In genomic region chr7:91492317-91492716, GRCh38 we compare ENCODE assay signal across 34 cellular contexts.
DNase-seq lines count a peak whose midpoint lies in the region; ATAC-seq, FAIRE-seq and TF ChIP-seq lines count a peak whose summit lies in the region.
"Had no signal": no experiment of that assay in that cellular context is flagged by ENCODE, and none has a peak within 500 bp of the region (broad histone marks: within the 10 kb centered on the region; RNA-seq: fewer than 3 reads in every experiment).

No MANE protein-coding gene starts in this region.

- H3K4me1 ChIP-seq in right lobe of liver (peaks cover 0 to 14% (median 6%) of the 10 kb centered on the region in 4 donors), HepG2 (ENCODE audit: insufficient read depth, low read length) (no peaks in the 10 kb centered on the region), K562 (replicated peaks in 1 of 2; ENCODE audit: control insufficient read depth in 2 of 2, insufficient read depth in 2 of 2, low read length in 2 of 2) (no peaks in the 10 kb centered on the region)
- H3K4me1 ChIP-seq: A549, BE2C, BLaER1, Caco-2 had no signal

- H3K27me3 ChIP-seq in right lobe of liver (no peaks in the 10 kb centered on the region), HepG2 (ENCODE audit: control insufficient read depth in 1 of 2, insufficient read depth in 2 of 2, low read length in 2 of 2) (no peaks in the 10 kb centered on the region), K562 (ENCODE audit: control insufficient read depth in 2 of 2, insufficient read depth in 2 of 2, low read length in 2 of 2) (no peaks in the 10 kb centered on the region)
- H3K27me3 ChIP-seq: BE2C; BLaER1; BLaER1 treated with 17β-estradiol and CSF1 and Interleukin-3, amounts not matched to agents 10 nM and 100 nM had no signal

- H2AFZ ChIP-seq in HepG2 (ENCODE audit: low read length) (no peak overlapping the region), K562 (ENCODE audit: low read depth, low read length) (no peak overlapping the region)

- no peaks in the 10 kb centered on the region for H3K9me3 ChIP-seq in right lobe of liver
- no peaks in the 10 kb centered on the region for H3K9me3 ChIP-seq in HepG2 (ENCODE audit: low read length)
- H3K9me3 ChIP-seq in K562 (replicated peaks; ENCODE audit: control insufficient read depth, insufficient read depth, low read depth, low read length): no peaks in the 10 kb centered on the region
- H3K9me3 ChIP-seq: A549, BE2C, BLaER1, Caco-2 had no signal

- no peaks in the 10 kb centered on the region for H3K79me2 ChIP-seq in HepG2 (ENCODE audit: insufficient read depth, low read length)
- no peaks in the 10 kb centered on the region for H3K79me2 ChIP-seq in K562 (ENCODE audit: control insufficient read depth, insufficient read depth, low read length)

- in situ Hi-C loops in HepG2 (cut with HindIII; ENCODE audit: extremely low pct_ligation_motif_present, low pct_unique_long_range_greater_than_20kb) (no loop called here), K562 (cut with MboI) (no loop called here)

- CTCF ChIA-PET in HepG2 (lab: Yijun Ruan, JAX; ENCODE audit: low intra/inter-chr PET ratio, low total read pairs) (no interaction called here), K562 (lab: Yijun Ruan, JAX; ENCODE audit: low intra/inter-chr PET ratio) (no interaction called here)

- H3K27ac ChIP-seq in right lobe of liver (no peak overlapping the region), HepG2 (ENCODE audit: extremely low read length, insufficient read depth, low read length) (no peak overlapping the region), K562 (ENCODE audit: extremely low read depth, low read depth, low read length) (no peak overlapping the region)
- H3K27ac ChIP-seq: 22Rv1; A549; BLaER1; BLaER1 treated with 17β-estradiol and CSF1 and Interleukin-3, amounts not matched to agents 10 nM and 100 nM; C4-2B had no signal

- H3K9me1 ChIP-seq in K562 (ENCODE audit: control insufficient read depth, insufficient read depth, low read length): no peaks in the 10 kb centered on the region

- FAIRE-seq in HepG2 (lab: Jason Lieb, UNC): no peak
- FAIRE-seq in K562 (lab: Jason Lieb, UNC): no peak
- FAIRE-seq: A549, D721Med had no signal

- H4K20me1 ChIP-seq in HepG2 (ENCODE audit: insufficient read depth, low read length) (no peaks in the 10 kb centered on the region), K562 (replicated peaks; ENCODE audit: control insufficient read depth, insufficient read depth, low read length) (no peaks in the 10 kb centered on the region)
- H4K20me1 ChIP-seq: BLaER1; BLaER1 treated with 17β-estradiol and CSF1 and Interleukin-3, amounts not matched to agents 10 nM and 100 nM had no signal

- no peak for TF ChIP-seq CTCF in right lobe of liver (IDR thresholded peaks at IDR 0.05)
- TF ChIP-seq CTCF in HepG2 (CRISPR knock-in tag; IDR thresholded peaks at IDR 0.05): no peak
- no peak for TF ChIP-seq CTCF in K562 (IDR thresholded peaks at IDR 0.05 in 2 of 3, conservative IDR thresholded peaks at IDR 0.05 in 1 of 3; ENCODE audit: insufficient read depth in 2 of 3, low read depth in 1 of 3, low read length in 3 of 3)
- TF ChIP-seq CTCF in foreskin fibroblast (IDR thresholded peaks at IDR 0.05; ENCODE audit: low read depth, low read length): no peak

- no peak overlapping the region for H3K4me2 ChIP-seq in HepG2 (ENCODE audit: low read depth, low read length)
- H3K4me2 ChIP-seq in K562 (ENCODE audit: insufficient read depth, low read length): no peak overlapping the region
- H3K4me2 ChIP-seq: A549; BLaER1; BLaER1 treated with 17β-estradiol and CSF1 and Interleukin-3, amounts not matched to agents 10 nM and 100 nM had no signal

- no peak for TF ChIP-seq EP300 in HepG2 (IDR thresholded peaks at IDR 0.05; ENCODE audit: low read depth in 2 of 2, low read length in 2 of 2)
- no peak for TF ChIP-seq EP300 in HepG2 (CRISPR knock-in tag; IDR thresholded peaks at IDR 0.05; ENCODE audit: borderline replicate concordance)
- TF ChIP-seq EP300 in K562 (IDR thresholded peaks at IDR 0.05; ENCODE audit: low read length): no peak

- BruUV-seq in HepG2 (replicated peaks; lab: Mats Ljungman, UMichigan) (no TSS peak), K562 (replicated peaks; lab: Mats Ljungman, UMichigan) (no TSS peak)

- DNase-seq in NCI-H82 (lab: John Stamatoyannopoulos, UW): peak; percentile 30
- no peak for DNase-seq in NCI-H82 treated with DMSO at 0.1 percent for 48 hours (lab: John Stamatoyannopoulos, UW; ENCODE audit: unreplicated experiment)
- no peak for DNase-seq in right lobe of liver
- no peak for DNase-seq in HepG2 (ENCODE audit: low spot score)
- no peak for DNase-seq in K562 (ENCODE audit: extremely low read depth in 1 of 4, low spot score in 3 of 4)
- no peak for DNase-seq in left lobe of liver (ENCODE audit: low spot score)
- DNase-seq in OCI-M1 (lab: John Stamatoyannopoulos, UW): no peak
- no peak for DNase-seq in foreskin fibroblast
- DNase-seq: 8988T; ACHN; AML-193; BE2C; C1 segment of cervical spinal cord; Caco-2; Calu3; CD4-positive, alpha-beta memory T cell; CD4-positive, alpha-beta T cell; CD4-positive, CD25-positive, alpha-beta regulatory T cell; CD8-positive, alpha-beta memory T cell; CD8-positive, alpha-beta T cell; COR-L47; DMS 273 treated with DMSO at 0.1 percent for 48 hours; DMS153; DMS53; DMS79; DMS79 treated with DMSO at 0.1 percent for 48 hours; DND-41; EL had no signal

- no peaks in the 10 kb centered on the region for H3K36me3 ChIP-seq in right lobe of liver
- H3K36me3 ChIP-seq in HepG2 (replicated peaks in 1 of 2; ENCODE audit: control insufficient read depth in 1 of 2, insufficient read depth in 2 of 2, low read length in 2 of 2): no peaks in the 10 kb centered on the region
- H3K36me3 ChIP-seq in K562 (ENCODE audit: control insufficient read depth, insufficient read depth, low read length): no peaks in the 10 kb centered on the region
- H3K36me3 ChIP-seq: BE2C; BLaER1; BLaER1 treated with 17β-estradiol and CSF1 and Interleukin-3, amounts not matched to agents 10 nM and 100 nM had no signal

- ATAC-seq in right lobe of liver (peak; percentile 46 to 73 (median 56)), HepG2 (no peak), K562 (no peak), left lobe of liver (peak; percentile 59)
- ATAC-seq: A549; CD8-positive, alpha-beta T cell had no signal

- H3K4me3 ChIP-seq in right lobe of liver (no peak overlapping the region), HepG2 (replicated peaks in 1 of 3; ENCODE audit: insufficient read depth in 1 of 3, low read depth in 2 of 3, low read length in 3 of 3) (no peak overlapping the region), K562 (no peak overlapping the region), foreskin fibroblast (ENCODE audit: low read depth in 1 of 2, low read length in 2 of 2) (no peak overlapping the region)
- H3K4me3 ChIP-seq: A549; BLaER1; BLaER1 treated with 17β-estradiol and CSF1 and Interleukin-3, amounts not matched to agents 10 nM and 100 nM had no signal

- POLR2A ChIA-PET in HepG2 (lab: Yijun Ruan, JAX) (no interaction called here), K562 (lab: Yijun Ruan, JAX) (no interaction called here)

- WGBS in right lobe of liver (ENCODE audit: insufficient coverage, low coverage, low lambda C conversion rate, missing lambda C conversion rate): 87% methylated on average over 2 of the region's 2 CpGs
- 24% methylated on average over 2 of the region's 2 CpGs for WGBS in HepG2 (ENCODE audit: low lambda C conversion rate)
- WGBS in K562 (ENCODE audit: insufficient coverage, low coverage, missing lambda C conversion rate): 9% methylated on average over 2 of the region's 2 CpGs

- intact Hi-C loops in right lobe of liver (cut with DNase I) (no loop called here), HepG2 (cut with micrococcal nuclease; ENCODE audit: unreplicated experiment) (no loop called here), K562 (cut with micrococcal nuclease) (no loop called here)

- H3K9ac ChIP-seq in HepG2 (ENCODE audit: insufficient read depth, low read depth, low read length) (no peak overlapping the region), K562 (ENCODE audit: insufficient read depth in 1 of 2, low read depth in 2 of 2, low read length in 2 of 2) (no peak overlapping the region)
- H3K9ac ChIP-seq: BLaER1; BLaER1 treated with 17β-estradiol and CSF1 and Interleukin-3, amounts not matched to agents 10 nM and 100 nM had no signal

- no peak for TF ChIP-seq POLR2A in right lobe of liver (IDR thresholded peaks at IDR 0.05)
- no peak for TF ChIP-seq POLR2A in HepG2 (IDR thresholded peaks at IDR 0.05; ENCODE audit: insufficient read depth in 1 of 2, low read depth in 2 of 2, low read length in 2 of 2)
- no peak for TF ChIP-seq POLR2A in K562 (conservative IDR thresholded peaks at IDR 0.05)

- TF ChIP-seq RAD21 in HepG2 (CRISPR knock-in tag; IDR thresholded peaks at IDR 0.05) (no peak), K562 (CRISPR knock-in tag; conservative IDR thresholded peaks at IDR 0.05 in 1 of 2, IDR thresholded peaks at IDR 0.05 in 1 of 2) (no peak)

TF ChIP-seq in HepG2, 621 proteins besides CTCF, POLR2A, EP300 and RAD21 (continues in another document):
- TF ChIP-seq DNMT3B (CRISPR knock-in tag; conservative IDR thresholded peaks at IDR 0.05): no peak
- TF ChIP-seq, protein P1, sequence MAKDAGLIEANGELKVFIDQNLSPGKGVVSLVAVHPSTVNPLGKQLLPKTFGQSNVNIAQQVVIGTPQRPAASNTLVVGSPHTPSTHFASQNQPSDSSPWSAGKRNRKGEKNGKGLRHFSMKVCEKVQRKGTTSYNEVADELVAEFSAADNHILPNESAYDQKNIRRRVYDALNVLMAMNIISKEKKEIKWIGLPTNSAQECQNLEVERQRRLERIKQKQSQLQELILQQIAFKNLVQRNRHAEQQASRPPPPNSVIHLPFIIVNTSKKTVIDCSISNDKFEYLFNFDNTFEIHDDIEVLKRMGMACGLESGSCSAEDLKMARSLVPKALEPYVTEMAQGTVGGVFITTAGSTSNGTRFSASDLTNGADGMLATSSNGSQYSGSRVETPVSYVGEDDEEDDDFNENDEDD (CRISPR knock-in tag; IDR thresholded peaks at IDR 0.05; ENCODE audit: borderline replicate concordance): no peak
- no peak for TF ChIP-seq ZNF879 (CRISPR knock-in tag; IDR thresholded peaks at IDR 0.05)
- no peak for TF ChIP-seq ZBTB7A (CRISPR knock-in tag; IDR thresholded peaks at IDR 0.05)

TF ChIP-seq in K562, 482 proteins besides CTCF, POLR2A, EP300 and RAD21:
- TF ChIP-seq ZNF695 (CRISPR knock-in tag; IDR thresholded peaks at IDR 0.05) (no peak), ZNF324 (CRISPR knock-in tag; IDR thresholded peaks at IDR 0.05) (peak; percentile 85)
- TF ChIP-seq, protein P2, sequence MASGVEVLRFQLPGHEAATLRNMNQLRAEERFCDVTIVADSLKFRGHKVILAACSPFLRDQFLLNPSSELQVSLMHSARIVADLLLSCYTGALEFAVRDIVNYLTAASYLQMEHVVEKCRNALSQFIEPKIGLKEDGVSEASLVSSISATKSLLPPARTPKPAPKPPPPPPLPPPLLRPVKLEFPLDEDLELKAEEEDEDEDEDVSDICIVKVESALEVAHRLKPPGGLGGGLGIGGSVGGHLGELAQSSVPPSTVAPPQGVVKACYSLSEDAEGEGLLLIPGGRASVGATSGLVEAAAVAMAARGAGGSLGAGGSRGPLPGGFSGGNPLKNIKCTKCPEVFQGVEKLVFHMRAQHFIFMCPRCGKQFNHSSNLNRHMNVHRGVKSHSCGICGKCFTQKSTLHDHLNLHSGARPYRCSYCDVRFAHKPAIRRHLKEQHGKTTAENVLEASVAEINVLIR (CRISPR knock-in tag; IDR thresholded peaks at IDR 0.05): no peak

Comparison
In these comparisons a context has a peak if more than half of its experiments do, and no peak if none do; other contexts are left out.
1. ATAC-seq: peak in right lobe of liver (4 of 4) and left lobe of liver (single experiment); none in HepG2 (single experiment) and K562 (single experiment).